In the genomic region with DNA sequence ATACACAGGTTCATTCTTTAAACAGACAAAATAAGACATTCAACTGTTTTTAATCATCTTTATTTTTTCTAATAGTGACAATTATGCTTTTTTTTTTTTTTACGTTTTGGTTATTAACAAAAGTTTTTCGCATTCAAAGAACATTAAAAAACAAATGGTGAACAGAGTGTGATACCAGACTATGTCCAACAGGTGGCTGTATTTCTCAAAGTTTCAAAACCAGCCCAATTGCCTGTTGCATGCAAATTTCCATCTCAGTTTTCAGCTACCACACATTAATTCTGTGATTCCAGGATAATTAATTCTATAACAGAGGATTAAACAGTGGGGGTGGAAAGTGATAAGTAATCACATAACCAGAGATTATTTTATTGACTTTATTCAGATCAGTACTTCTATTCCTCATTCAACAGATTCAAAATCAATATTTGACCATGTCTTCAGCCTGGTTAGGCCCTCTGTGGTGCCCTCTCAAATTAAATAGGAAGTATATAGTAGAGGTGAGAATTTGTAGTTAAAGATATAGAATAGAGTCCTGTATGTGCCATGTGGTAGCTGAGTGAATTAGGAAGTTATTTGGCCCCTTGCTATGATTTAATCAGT, we compare ENCODE assay signal across 9 cellular contexts.
DNase-seq lines count a peak whose midpoint lies in the region; ATAC-seq and TF ChIP-seq lines count a peak whose summit lies in the region.
"Had no signal": no experiment of that assay in that cellular context is flagged by ENCODE, and none has a peak within 500 bp of the region (broad histone marks: within the 10 kb centered on the region; RNA-seq: fewer than 3 reads in every experiment).

No MANE protein-coding gene starts in this region.

- no peak overlapping the region for H3K27ac Mint-ChIP-seq in glutamatergic neuron (ENCODE audit: unreplicated experiment)
- H3K27ac Mint-ChIP-seq: activated B cell treated with CpG ODN at 0.5 μM for 24 hours had no signal

- no peaks in the 10 kb centered on the region for H3K79me2 ChIP-seq in DND-41 (ENCODE audit: insufficient read depth, low read length)

- TF ChIP-seq POLR2A in thyroid gland (IDR thresholded peaks at IDR 0.05), result no peak

- WGBS in thyroid gland, 2 donors, result 33 to 36% methylated on average over 2 of the region's 2 CpGs

- no peaks in the 10 kb centered on the region for H3K36me3 ChIP-seq in DND-41 (ENCODE audit: insufficient read depth, low read length)
- H3K36me3 ChIP-seq in thyroid gland, result no peaks in the 10 kb centered on the region

- intact Hi-C loops in thyroid gland (cut with DNase I), result loop anchor here (5.0 to 10.0 kb wide), 2 partner anchors 149 to 731 kb away; no protein-coding TSS in a partner anchor

- no peak overlapping the region for H3K4me3 Mint-ChIP-seq in glutamatergic neuron (ENCODE audit: unreplicated experiment)
- H3K4me3 Mint-ChIP-seq: activated B cell treated with CpG ODN at 0.5 μM for 24 hours had no signal

- ATAC-seq in DND-41 (ENCODE audit: insufficient read depth, low read depth) (0 out of 3 replicates have a peak, but pooled peaks have one; percentile 49), GM19395 (IDR thresholded peaks at IDR 0.05; ENCODE audit: unreplicated experiment) (peak; percentile 88), HG03469 (IDR thresholded peaks at IDR 0.05; ENCODE audit: unreplicated experiment) (peak; percentile 66)

- H3K27ac ChIP-seq in DND-41 (ENCODE audit: low read length) (no peak overlapping the region), thyroid gland (no peak overlapping the region)

- H3K4me1 ChIP-seq in DND-41 (ENCODE audit: insufficient read depth, low read length) (no peaks in the 10 kb centered on the region), thyroid gland (peaks cover 0 to 8% of the 10 kb centered on the region in 2 donors)

- H3K9me3 ChIP-seq in DND-41 (ENCODE audit: insufficient read depth, low read length, severe bottlenecking) (no peaks in the 10 kb centered on the region), thyroid gland (no peaks in the 10 kb centered on the region)

- H3K4me2 ChIP-seq in DND-41 (ENCODE audit: insufficient read depth, low read length), result no peak overlapping the region

- H4K20me1 ChIP-seq in DND-41 (ENCODE audit: insufficient read depth, low read length), result no peaks in the 10 kb centered on the region

- no peaks in the 10 kb centered on the region for H3K9me3 Mint-ChIP-seq in glutamatergic neuron (ENCODE audit: unreplicated experiment)

- H3K4me1 Mint-ChIP-seq in glutamatergic neuron (ENCODE audit: low read depth, unreplicated experiment), result no peaks in the 10 kb centered on the region
- H3K4me1 Mint-ChIP-seq: activated B cell treated with CpG ODN at 0.5 μM for 24 hours had no signal

- no peak for DNase-seq in DND-41
- DNase-seq in SKM-1 (lab: John Stamatoyannopoulos, UW; ENCODE audit: unreplicated experiment), result peak; percentile 4
- no peak for DNase-seq in glutamatergic neuron
- no peak for DNase-seq in thyroid gland
- no peak for DNase-seq in effector CD8-positive, alpha-beta T cell (lab: John Stamatoyannopoulos, UW)
- no peak for DNase-seq in NCI-H1048 (lab: John Stamatoyannopoulos, UW)
- DNase-seq: activated B cell treated with CpG ODN at 0.5 μM for 24 hours had no signal

- H3K9ac ChIP-seq in DND-41 (ENCODE audit: low read depth, low read length), result no peak overlapping the region

- TF ChIP-seq CTCF in DND-41 (IDR thresholded peaks at IDR 0.05; ENCODE audit: borderline replicate concordance, extremely low read depth, low read length, poor library complexity, severe bottlenecking), result peak; percentile 73
- TF ChIP-seq CTCF in glutamatergic neuron (IDR thresholded peaks at IDR 0.05; ENCODE audit: partially characterized antibody, unreplicated experiment), result peak; percentile 45
- peak; percentile 49 to 77 (median 59) for TF ChIP-seq CTCF in thyroid gland (IDR thresholded peaks at IDR 0.05)

- H3K27me3 ChIP-seq in DND-41 (ENCODE audit: insufficient read depth, low read length, poor library complexity) (no peaks in the 10 kb centered on the region), thyroid gland (no peaks in the 10 kb centered on the region)

- H3K36me3 Mint-ChIP-seq in glutamatergic neuron (ENCODE audit: unreplicated experiment), result peaks cover 5% of the 10 kb centered on the region

- no peak overlapping the region for H3K4me3 ChIP-seq in DND-41 (ENCODE audit: low read depth in 1 of 2, low read length in 2 of 2)
- H3K4me3 ChIP-seq in thyroid gland (replicated peaks in 1 of 3), result no peak overlapping the region

- H3K27me3 Mint-ChIP-seq in glutamatergic neuron (ENCODE audit: unreplicated experiment), result no peaks in the 10 kb centered on the region

- H2AFZ ChIP-seq in DND-41 (ENCODE audit: low read depth, low read length), result no peak overlapping the region
